ENCODE assay signal across 20 cellular contexts in genomic region chr18:42517896-42518295, GRCh38.
"Had no signal": no experiment of that assay in that cellular context is flagged by ENCODE, and none has a peak within 500 bp of the region (broad histone marks: within the 10 kb centered on the region; RNA-seq: fewer than 3 reads in every experiment).

No MANE protein-coding gene starts in this region.

- H3K27me3 ChIP-seq: esophagus squamous epithelium, sigmoid colon, spleen, tibial nerve, upper lobe of left lung had no signal

- DNase-seq: effector memory CD8-positive, alpha-beta T cell; erythroblast; esophagus squamous epithelium; hypothalamus; immature natural killer cell; left ventricle myocardium superior; lower lobe of right lung; naive B cell; right cardiac atrium; sigmoid colon; spleen; stimulated activated CD4-positive, alpha-beta T cell treated with anti-CD3 and anti-CD28 coated beads, Interleukin-15, amount 100 ng/mL, for 24 hours; stimulated activated CD4-positive, alpha-beta T cell treated with anti-CD3 and anti-CD28 coated beads, Interleukin-2, amount 100 ng/mL, for 48 hours; stimulated activated naive B cell treated with anti-CD40 and anti-IgM and Interleukin-4, amounts not matched to agents 10 μg/mL and 1 μg/mL and 100 μg/mL, for 72 hours; upper lobe of left lung had no signal

- H3K4me3 ChIP-seq: coronary artery, esophagus squamous epithelium, lower lobe of right lung, prostate gland, sigmoid colon, spleen, thoracic aorta, tibial nerve, upper lobe of left lung had no signal

- H3K36me3 ChIP-seq: esophagus squamous epithelium, lower lobe of right lung, prostate gland, sigmoid colon, spleen, thoracic aorta, tibial nerve, upper lobe of left lung had no signal

- ATAC-seq: effector memory CD8-positive, alpha-beta T cell; left ventricle myocardium superior; lower lobe of right lung; natural killer cell treated with Interleukin-12 subunit alpha and Interleukin-12 subunit beta and Interleukin-15 and Interleukin-18, amount 100 ng/mL, for 72 hours; right cardiac atrium; stimulated activated naive B cell treated with anti-CD40 and anti-IgM and Interleukin-4, amounts not matched to agents 10 μg/mL and 1 μg/mL and 100 μg/mL, for 72 hours had no signal

- H3K9me3 ChIP-seq: esophagus squamous epithelium, lower lobe of right lung, prostate gland, sigmoid colon, spleen, thoracic aorta, tibial nerve, upper lobe of left lung had no signal

- H3K27ac ChIP-seq: coronary artery, esophagus squamous epithelium, lower lobe of right lung, prostate gland, sigmoid colon, spleen, thoracic aorta, tibial nerve, upper lobe of left lung had no signal

- H3K4me1 ChIP-seq: esophagus squamous epithelium, lower lobe of right lung, prostate gland, sigmoid colon, spleen, tibial nerve, upper lobe of left lung had no signal
